ENCODE assay signal across 10 cellular contexts in the genomic region with DNA sequence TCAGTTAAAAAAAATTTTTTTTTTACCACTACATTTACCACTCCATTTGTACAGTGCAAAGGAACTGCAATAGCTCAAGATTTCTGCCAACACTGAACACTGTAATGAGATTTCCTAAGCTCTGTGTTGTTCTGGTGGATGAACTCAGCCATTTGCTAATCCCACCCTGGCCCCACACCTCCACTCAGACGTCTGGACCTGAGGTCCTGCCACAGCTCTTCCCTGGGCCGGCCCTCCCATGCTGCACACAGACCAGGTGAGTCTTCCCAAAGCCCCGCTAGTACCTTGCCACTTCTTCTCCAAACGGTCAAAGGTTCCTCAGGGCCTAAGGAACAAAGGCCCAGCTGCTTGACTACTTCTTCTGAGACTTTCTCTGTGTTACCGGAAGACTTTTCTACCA. TPM values are rescaled to one million over a fixed set of nuclear protein-coding genes. Genes with fewer than 3 reads are reported as not detected.
DNase-seq lines count a peak whose midpoint lies in the region; ATAC-seq and TF ChIP-seq lines count a peak whose summit lies in the region.
"Had no signal": no experiment of that assay in that cellular context is flagged by ENCODE, and none has a peak within 500 bp of the region (broad histone marks: within the 10 kb centered on the region; RNA-seq: fewer than 3 reads in every experiment).

No MANE protein-coding gene starts in this region.

- H3K79me2 ChIP-seq in mammary epithelial cell (ENCODE audit: insufficient read depth, low read length): peaks cover 30% of the 10 kb centered on the region

- ATAC-seq in lower lobe of right lung: no peak
- ATAC-seq in HG02970 (IDR thresholded peaks at IDR 0.05; ENCODE audit: low FRiP score, unreplicated experiment): no peak

- no peaks in the 10 kb centered on the region for H3K27me3 ChIP-seq in mammary epithelial cell (ENCODE audit: insufficient read depth, low read length)
- H3K27me3 ChIP-seq in lower lobe of right lung (ENCODE audit: low read depth): no peaks in the 10 kb centered on the region
- H3K27me3 ChIP-seq in stomach smooth muscle (ENCODE audit: control insufficient read depth in 1 of 2, insufficient read depth in 2 of 2, low read length in 2 of 2): no peaks in the 10 kb centered on the region
- no peaks in the 10 kb centered on the region for H3K27me3 ChIP-seq in H7 (ENCODE audit: control insufficient read depth, insufficient read depth, low read length)

- DNase-seq in RWPE1 (ENCODE audit: low spot score) (no peak), mammary epithelial cell (no peak), lower lobe of right lung (no peak), H7 (no peak), Ammon's horn (ENCODE audit: low spot score) (no peak), anterior cingulate cortex (lab: John Stamatoyannopoulos, UW) (no peak)
- DNase-seq: NCI-H1417 treated with DMSO at 0.1 percent for 48 hours, RPMI8226 had no signal

- peaks cover 19% of the 10 kb centered on the region for H3K4me1 ChIP-seq in mammary epithelial cell (ENCODE audit: insufficient read depth, low read length)
- peaks cover 89% of the 10 kb centered on the region for H3K4me1 ChIP-seq in lower lobe of right lung
- peaks cover 76% of the 10 kb centered on the region for H3K4me1 ChIP-seq in stomach smooth muscle (ENCODE audit: control insufficient read depth, insufficient read depth, low read length)

- H3K36me3 ChIP-seq in mammary epithelial cell (ENCODE audit: insufficient read depth, low read length) (no peaks in the 10 kb centered on the region), lower lobe of right lung (peaks cover 25% of the 10 kb centered on the region), stomach smooth muscle (ENCODE audit: control insufficient read depth in 2 of 2, insufficient read depth in 2 of 2, low read length in 2 of 2) (no peaks in the 10 kb centered on the region), H7 (replicated peaks; ENCODE audit: control insufficient read depth, insufficient read depth, low read length) (no peaks in the 10 kb centered on the region)

- no peak overlapping the region for H2AFZ ChIP-seq in mammary epithelial cell (ENCODE audit: low read depth, low read length)

- BruUV-seq in mammary epithelial cell (replicated peaks; lab: Mats Ljungman, UMichigan): no TSS peak

- dilution Hi-C loops in mammary epithelial cell (cut with HindIII; ENCODE audit: low sequenced_read_pairs): no loop called here

- H3K9ac ChIP-seq in mammary epithelial cell (ENCODE audit: insufficient read depth, low read length): no peak overlapping the region
- peak overlapping the region; percentile 36 to 44 for H3K9ac ChIP-seq in stomach smooth muscle (ENCODE audit: low read length in 2 of 2)

- H3K9me3 ChIP-seq in mammary epithelial cell (replicated peaks; ENCODE audit: insufficient read depth, low read length): no peaks in the 10 kb centered on the region
- H3K9me3 ChIP-seq in lower lobe of right lung: no peaks in the 10 kb centered on the region
- H3K9me3 ChIP-seq in stomach smooth muscle (ENCODE audit: control insufficient read depth in 2 of 2, low read length in 2 of 2): no peaks in the 10 kb centered on the region

- 92% methylated on average over 5 of the region's 5 CpGs for WGBS in mammary epithelial cell (ENCODE audit: low coverage, missing lambda C conversion rate)

- H3K27ac ChIP-seq in RWPE1 (peak overlapping the region; percentile 55), mammary epithelial cell (ENCODE audit: insufficient read depth, low read depth, low read length) (no peak overlapping the region), lower lobe of right lung (peak overlapping the region; percentile 78), stomach smooth muscle (ENCODE audit: low read length) (peak overlapping the region; percentile 98)

- H3K4me3 ChIP-seq in mammary epithelial cell (replicated peaks in 1 of 3; ENCODE audit: insufficient read depth in 1 of 3, low read depth in 2 of 3, low read length in 3 of 3) (no peak overlapping the region), lower lobe of right lung (no peak overlapping the region), stomach smooth muscle (ENCODE audit: low read length in 2 of 2) (peak overlapping the region in 1 of 2 donors; percentile 22), H7 (ENCODE audit: insufficient read depth, low read depth, low read length) (no peak overlapping the region)

- H3K4me2 ChIP-seq in mammary epithelial cell (ENCODE audit: insufficient read depth, low read depth, low read length): peak overlapping the region; percentile 46

- TF ChIP-seq CTCF in RWPE1 (conservative IDR thresholded peaks at IDR 0.05; ENCODE audit: low read depth): no peak
- no peak for TF ChIP-seq CTCF in mammary epithelial cell (conservative IDR thresholded peaks at IDR 0.05 in 1 of 2, IDR thresholded peaks at IDR 0.05 in 1 of 2; ENCODE audit: extremely low read depth in 1 of 2, insufficient read depth in 1 of 2, low read depth in 1 of 2, low read length in 2 of 2)
- no peak for TF ChIP-seq CTCF in lower lobe of right lung (IDR thresholded peaks at IDR 0.05)

- intact Hi-C loops in mammary epithelial cell (cut with micrococcal nuclease): loop anchor here (1.0 to 10.0 kb wide), 6 partner anchors 22 to 470 kb away; no protein-coding TSS in a partner anchor
- intact Hi-C loops in lower lobe of right lung (cut with DNase I): no loop called here

- H4K20me1 ChIP-seq in mammary epithelial cell (ENCODE audit: insufficient read depth, low read length): no peaks in the 10 kb centered on the region

- in situ Hi-C loops in mammary epithelial cell (cut with MboI; ENCODE audit: low sequenced_read_pairs in 2 of 2): no loop called here

- POLR2A ChIA-PET in RWPE1 (lab: Yijun Ruan, JAX; ENCODE audit: low non-redundant PET): no interaction called here

- CTCF ChIA-PET in RWPE1 (lab: Yijun Ruan, JAX): interaction anchor here (0.6 kb wide), 1 partner anchor 15 kb away, joined by 3 read pairs; no protein-coding TSS in a partner anchor
- CTCF ChIA-PET in mammary epithelial cell (lab: Charles Lee; ENCODE audit: low non-redundant PET): interaction anchor here (0.5 kb wide), 1 partner anchor 188 kb away, joined by 9 read pairs; no protein-coding TSS in a partner anchor

RNA-seq across cellular contexts. Expression of gene SLC45A1, which starts 56.4 kb away (rescaled TPM):
- total RNA-seq in mammary epithelial cell (under 1 TPM; 0.50 to 0.54 TPM), lower lobe of right lung (0.92 TPM)
- 0.28 TPM for polyA plus RNA-seq in mammary epithelial cell
- polyA minus RNA-seq in mammary epithelial cell: not detected
- total RNA-seq in H7 (2014; rRNA removed; shearing (Covaris generic)): 0.90 and 1.0 TPM in 2 replicates
